In genomic region chr7:21377545-21377944, GRCh38 we compare ENCODE assay signal across 15 cellular contexts.
"Had no signal": no experiment of that assay in that cellular context is flagged by ENCODE, and none has a peak within 500 bp of the region (broad histone marks: within the 10 kb centered on the region; RNA-seq: fewer than 3 reads in every experiment).

No MANE protein-coding gene starts in this region.

- H3K27ac ChIP-seq: gastroesophageal sphincter, heart left ventricle, left ventricle myocardium inferior, VCaP had no signal

- ATAC-seq: esophagus mucosa; gastroesophageal sphincter; heart left ventricle; stimulated activated naive B cell treated with anti-CD40 and anti-IgM and Interleukin-4, amounts not matched to agents 10 μg/mL and 1 μg/mL and 100 μg/mL, for 72 hours had no signal

- H3K4me1 ChIP-seq: gastroesophageal sphincter, heart left ventricle, left ventricle myocardium inferior had no signal

- DNase-seq: activated CD4-positive, alpha-beta T cell treated with anti-CD3 and anti-CD28 coated beads, Interleukin-2, amount 50 U/mL, for 4 hours; activated gamma-delta T cell treated with Interleukin-2 at 50 U/mL for 16 hours; effector CD8-positive, alpha-beta T cell; heart left ventricle; left ventricle myocardium inferior; mammary epithelial cell; nephron progenitor cell; nucleus accumbens; posterior cingulate gyrus; retina; stimulated activated naive B cell treated with anti-CD40 and anti-IgM and Interleukin-4, amounts not matched to agents 10 μg/mL and 1 μg/mL and 100 μg/mL, for 72 hours; T1000 had no signal

- H3K4me3 ChIP-seq: gastroesophageal sphincter, heart left ventricle, left ventricle myocardium inferior had no signal

- H3K27me3 ChIP-seq: gastroesophageal sphincter, heart left ventricle had no signal

- H3K36me3 ChIP-seq: gastroesophageal sphincter, heart left ventricle, left ventricle myocardium inferior had no signal
